Comparison of ENCODE assay signal across 9 cellular contexts in genomic region chr2:47898089-47898731, GRCh38. TPM values are rescaled to one million over a fixed set of nuclear protein-coding genes. Genes with fewer than 3 reads are reported as not detected.
DNase-seq lines count a peak whose midpoint lies in the region; ATAC-seq and TF ChIP-seq lines count a peak whose summit lies in the region.
"Had no signal": no experiment of that assay in that cellular context is flagged by ENCODE, and none has a peak within 500 bp of the region (broad histone marks: within the 10 kb centered on the region; RNA-seq: fewer than 3 reads in every experiment).

No MANE protein-coding gene starts in this region.

- peak overlapping the region; percentile 2 to 46 (median 25) for H3K4me3 Mint-ChIP-seq in T-cell
- H3K4me3 Mint-ChIP-seq in nephron: no peak overlapping the region

- H3K27me3 Mint-ChIP-seq in T-cell (no peaks in the 10 kb centered on the region), nephron (ENCODE audit: low read depth) (no peaks in the 10 kb centered on the region)

- H3K9me3 Mint-ChIP-seq in T-cell (no peaks in the 10 kb centered on the region), nephron (no peaks in the 10 kb centered on the region)

- H3K27ac Mint-ChIP-seq in T-cell (peak overlapping the region in 1 of 2 donors; percentile 59), nephron (peak overlapping the region; percentile 9 to 27 (median 15))

- CTCF ChIA-PET in T-cell (lab: Charles Lee): interaction anchor here (0.5 to 0.7 kb wide), 3 partner anchors 9 to 518 kb away, joined by 3 to 5 read pairs (median 4); no protein-coding TSS in a partner anchor

- DNase-seq in T-cell: no peak
- DNase-seq in occipital lobe (lab: John Stamatoyannopoulos, UW): no peak
- no peak for DNase-seq in central memory CD4-positive, alpha-beta T cell
- no peak for DNase-seq in stimulated activated naive CD4-positive, alpha-beta T cell treated with Interleukin-2 at 50 U/mL for 16 hours (lab: John Stamatoyannopoulos, UW)
- no peak for DNase-seq in NCI-H2029 (lab: John Stamatoyannopoulos, UW)
- DNase-seq: NCI-H524 treated with DMSO at 0.1 percent for 48 hours had no signal

- POLR2A ChIA-PET in T-cell (lab: Charles Lee): interaction anchor here in 1 of 2 donors (0.6 to 0.7 kb wide), 2 partner anchors 12 to 457 kb away, joined by 6 to 11 read pairs; no protein-coding TSS in a partner anchor

- H3K4me1 Mint-ChIP-seq in T-cell (peaks cover 80 to 81% (median 81%) of the 10 kb centered on the region in 3 donors), nephron (peaks cover 54% of the 10 kb centered on the region)

- TF ChIP-seq CTCF in nephron (IDR thresholded peaks at IDR 0.05; ENCODE audit: unreplicated experiment in 3 of 3): no peak

- H3K36me3 Mint-ChIP-seq in T-cell (peaks cover 4% of the 10 kb centered on the region), nephron (ENCODE audit: low read depth) (peaks cover 12% of the 10 kb centered on the region)

- ATAC-seq in GM18867 (IDR thresholded peaks at IDR 0.05; ENCODE audit: unreplicated experiment) (peak; percentile 42), HG02610 (IDR thresholded peaks at IDR 0.05; ENCODE audit: unreplicated experiment) (peak; percentile 62), T-cell (replicated peaks in 1 of 4) (no peak)

RNA-seq across cellular contexts. Expression of gene FBXO11, which starts 8.1 kb away (rescaled TPM):
- total RNA-seq in T-cell: 10 to 100 TPM; 70.2 to 90.0 (median 74.6) TPM
- total RNA-seq in occipital lobe: 192 TPM

Comparison
In these comparisons a context has a peak if more than half of its experiments do, and no peak if none do; other contexts are left out.
1. ATAC-seq: peak in GM18867 (single experiment) and HG02610 (single experiment); none in T-cell (0 of 4).
2. H3K4me3 Mint-ChIP-seq: peak in T-cell (3 of 3); none in nephron (0 of 3).